In the genomic region with DNA sequence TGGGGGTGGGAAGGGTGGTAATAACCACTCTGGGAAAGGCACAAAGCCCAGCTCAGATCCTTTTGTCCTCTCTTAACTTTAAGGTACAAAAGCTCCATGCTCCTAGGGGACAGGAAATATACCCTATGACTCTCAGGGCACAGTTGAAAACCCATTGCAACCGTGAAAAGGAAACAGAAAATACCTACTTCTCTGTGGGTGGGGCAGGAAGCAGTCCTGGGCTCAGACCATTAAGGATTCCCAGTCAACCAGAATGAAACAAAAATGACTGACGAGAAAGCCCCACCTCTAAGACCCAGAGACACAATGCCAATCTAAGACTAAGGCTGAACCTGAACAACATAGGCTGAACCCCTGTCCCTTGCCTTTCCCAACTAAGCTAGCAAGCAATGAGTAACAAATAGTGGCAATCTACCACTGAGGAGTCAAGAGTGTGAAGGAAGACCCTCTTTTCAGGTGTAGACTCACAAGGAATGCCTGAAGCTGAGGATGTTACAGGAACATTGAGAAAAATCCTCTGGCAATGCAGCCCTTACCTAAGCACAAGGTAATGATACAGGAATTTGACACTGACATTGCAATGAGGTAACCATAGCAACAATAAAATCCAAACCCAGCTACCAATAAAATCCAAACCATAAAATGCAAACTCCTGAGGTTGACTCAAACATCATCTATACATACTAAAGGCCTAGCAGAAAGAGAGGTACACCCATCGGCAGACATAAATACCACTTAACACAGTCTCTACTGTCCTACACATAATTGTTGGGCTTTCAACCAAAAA, we compare ENCODE assay signal across 15 cellular contexts.
"Had no signal": no experiment of that assay in that cellular context is flagged by ENCODE, and none has a peak within 500 bp of the region (broad histone marks: within the 10 kb centered on the region; RNA-seq: fewer than 3 reads in every experiment).

No MANE protein-coding gene starts in this region.

- FAIRE-seq: urothelium cell line had no signal

- ATAC-seq: effector memory CD8-positive, alpha-beta T cell; naive thymus-derived CD8-positive, alpha-beta T cell; stimulated activated naive CD8-positive, alpha-beta T cell treated with anti-CD3 and anti-CD28 coated beads, Interleukin-15, amount 100 ng/mL, for 72 hours had no signal

- H3K4me3 ChIP-seq: lung, right atrium auricular region, skin epidermis, thoracic aorta had no signal

- H3K36me3 ChIP-seq: right atrium auricular region, thoracic aorta had no signal

- H3K9me3 ChIP-seq: right atrium auricular region, thoracic aorta had no signal

- H3K27ac ChIP-seq: right atrium auricular region, skin epidermis, thoracic aorta had no signal

- DNase-seq: activated B cell treated with CpG ODN at 0.5 μM for 24 hours; activated CD4-positive, alpha-beta T cell treated with anti-CD3 and anti-CD28 coated beads, Interleukin-2, amount 10 ng/mL, durations not matched to agents 7 days and 5 days; activated naive CD4-positive, alpha-beta T cell treated with anti-CD3 and anti-CD28 coated beads, Interleukin-2, amount 10 ng/mL, durations not matched to agents 7 days and 5 days; amniotic stem cell; cortex of kidney; effector memory CD8-positive, alpha-beta T cell; hypothalamus; naive thymus-derived CD8-positive, alpha-beta T cell; stimulated activated CD4-positive, alpha-beta T cell treated with anti-CD3 and anti-CD28 coated beads, Interleukin-4, amount 100 ng/mL, for 4 hours; stimulated activated naive CD8-positive, alpha-beta T cell treated with anti-CD3 and anti-CD28 coated beads, Interleukin-15, amount 100 ng/mL, for 72 hours had no signal

- H3K4me1 ChIP-seq: right atrium auricular region had no signal

- H3K27me3 ChIP-seq: right atrium auricular region had no signal
